2 cellular contexts compared by ENCODE assay signal in the genomic region with DNA sequence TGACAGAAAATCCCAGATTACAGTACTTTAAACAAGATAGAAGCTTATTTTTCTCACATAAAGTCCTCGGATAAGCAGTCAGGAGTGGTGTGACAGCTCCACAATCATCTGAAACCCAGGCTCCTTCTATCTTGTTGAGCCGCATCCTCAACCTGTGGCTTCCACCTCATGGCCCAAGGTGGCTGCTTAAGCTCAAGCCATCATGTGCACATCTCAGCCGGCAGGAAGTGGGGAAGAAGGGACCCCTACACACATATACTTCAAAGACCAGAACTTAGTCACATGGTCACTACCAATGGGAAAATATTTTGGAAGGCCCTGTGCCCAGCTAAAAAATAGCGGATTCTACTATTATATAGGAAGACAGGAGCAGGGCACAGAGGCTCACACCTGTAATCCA.
A peak's percentile ranks its signal among the peaks of the same experiment; 100 is the strongest.
TF ChIP-seq lines count a peak whose summit lies in the region.

No MANE protein-coding gene starts in this region.

TF ChIP-seq in HEK293, 187 proteins besides CTCF, POLR2A, EP300 and RAD21 (continued from another document):
- TF ChIP-seq SP3 (tag by site-specific recombination; IDR thresholded peaks at IDR 0.05), result no peak

TF ChIP-seq in K562, 482 proteins besides CTCF, POLR2A, EP300 and RAD21:
- TF ChIP-seq BCOR (IDR thresholded peaks at IDR 0.05), result peak; percentile 39; the same call in 1 of the 2 replicates
- no peak for TF ChIP-seq FOXJ3 (CRISPR knock-in tag; IDR thresholded peaks at IDR 0.05)
- TF ChIP-seq RBM25 (IDR thresholded peaks at IDR 0.05; ENCODE audit: low read depth, low read length, severe bottlenecking), result peak; percentile 33
- no peak for TF ChIP-seq HDAC2 (IDR thresholded peaks at IDR 0.05)
- 0 out of 2 replicates have a peak, but pooled peaks have one; percentile 38 for TF ChIP-seq SMARCA5 (IDR thresholded peaks at IDR 0.05)
